1 cellular context compared by ENCODE assay signal in the genomic region with DNA sequence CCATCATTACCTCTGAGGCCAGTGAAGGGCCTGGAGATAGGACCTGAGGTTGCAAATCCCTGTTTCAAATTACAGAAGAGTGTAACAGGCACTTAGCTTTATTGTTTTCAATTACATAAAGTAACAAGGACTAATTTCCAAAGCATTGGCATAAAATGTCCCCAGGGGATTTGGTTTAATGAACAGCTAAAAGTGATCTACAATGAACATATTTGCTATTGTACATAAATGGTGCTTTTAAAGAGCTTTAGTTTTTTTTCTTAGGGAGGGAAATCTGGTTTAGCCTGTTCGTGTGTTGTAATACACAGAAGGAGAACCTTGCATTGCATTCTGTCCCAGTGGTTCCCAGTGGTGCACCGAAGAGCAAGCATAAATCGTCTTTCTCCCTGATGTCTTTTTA.
TF ChIP-seq lines count a peak whose summit lies in the region.

No MANE protein-coding gene starts in this region.

TF ChIP-seq in HEK293, 187 proteins besides CTCF, POLR2A, EP300 and RAD21 (continued from another document):
- TF ChIP-seq ZNF843 (tag by site-specific recombination; IDR thresholded peaks at IDR 0.05): 0 out of 2 replicates have a peak, but pooled peaks have one; percentile 44
- 0 out of 2 replicates have a peak, but pooled peaks have one; percentile 20 for TF ChIP-seq ZBTB8A (tag by site-specific recombination; IDR thresholded peaks at IDR 0.05)
- TF ChIP-seq ZNF830 (tag by site-specific recombination; IDR thresholded peaks at IDR 0.05; ENCODE audit: low read depth): no peak
- no peak for TF ChIP-seq ZNF274 (IDR thresholded peaks at IDR 0.05; ENCODE audit: low read length)
- TF ChIP-seq ZNF274 (tag by site-specific recombination; IDR thresholded peaks at IDR 0.05; ENCODE audit: borderline replicate concordance): no peak
- no peak for TF ChIP-seq ZNF558 (tag by site-specific recombination; IDR thresholded peaks at IDR 0.05)
- TF ChIP-seq SETDB1 (IDR thresholded peaks at IDR 0.05; ENCODE audit: insufficient read length, low read length): no peak
- TF ChIP-seq, protein P1, sequence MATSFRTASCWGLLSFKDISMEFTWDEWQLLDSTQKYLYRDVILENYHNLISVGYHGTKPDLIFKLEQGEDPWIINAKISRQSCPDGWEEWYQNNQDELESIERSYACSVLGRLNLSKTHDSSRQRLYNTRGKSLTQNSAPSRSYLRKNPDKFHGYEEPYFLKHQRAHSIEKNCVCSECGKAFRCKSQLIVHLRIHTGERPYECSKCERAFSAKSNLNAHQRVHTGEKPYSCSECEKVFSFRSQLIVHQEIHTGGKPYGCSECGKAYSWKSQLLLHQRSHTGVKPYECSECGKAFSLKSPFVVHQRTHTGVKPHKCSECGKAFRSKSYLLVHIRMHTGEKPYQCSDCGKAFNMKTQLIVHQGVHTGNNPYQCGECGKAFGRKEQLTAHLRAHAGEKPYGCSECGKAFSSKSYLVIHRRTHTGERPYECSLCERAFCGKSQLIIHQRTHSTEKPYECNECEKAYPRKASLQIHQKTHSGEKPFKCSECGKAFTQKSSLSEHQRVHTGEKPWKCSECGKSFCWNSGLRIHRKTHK (tag by site-specific recombination; IDR thresholded peaks at IDR 0.05): no peak
- TF ChIP-seq ZNF792 (tag by site-specific recombination; IDR thresholded peaks at IDR 0.05): no peak
- TF ChIP-seq, protein P2, sequence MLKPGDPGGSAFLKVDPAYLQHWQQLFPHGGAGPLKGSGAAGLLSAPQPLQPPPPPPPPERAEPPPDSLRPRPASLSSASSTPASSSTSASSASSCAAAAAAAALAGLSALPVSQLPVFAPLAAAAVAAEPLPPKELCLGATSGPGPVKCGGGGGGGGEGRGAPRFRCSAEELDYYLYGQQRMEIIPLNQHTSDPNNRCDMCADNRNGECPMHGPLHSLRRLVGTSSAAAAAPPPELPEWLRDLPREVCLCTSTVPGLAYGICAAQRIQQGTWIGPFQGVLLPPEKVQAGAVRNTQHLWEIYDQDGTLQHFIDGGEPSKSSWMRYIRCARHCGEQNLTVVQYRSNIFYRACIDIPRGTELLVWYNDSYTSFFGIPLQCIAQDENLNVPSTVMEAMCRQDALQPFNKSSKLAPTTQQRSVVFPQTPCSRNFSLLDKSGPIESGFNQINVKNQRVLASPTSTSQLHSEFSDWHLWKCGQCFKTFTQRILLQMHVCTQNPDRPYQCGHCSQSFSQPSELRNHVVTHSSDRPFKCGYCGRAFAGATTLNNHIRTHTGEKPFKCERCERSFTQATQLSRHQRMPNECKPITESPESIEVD (tag by site-specific recombination; IDR thresholded peaks at IDR 0.05): peak; percentile 94
- TF ChIP-seq, protein P3, sequence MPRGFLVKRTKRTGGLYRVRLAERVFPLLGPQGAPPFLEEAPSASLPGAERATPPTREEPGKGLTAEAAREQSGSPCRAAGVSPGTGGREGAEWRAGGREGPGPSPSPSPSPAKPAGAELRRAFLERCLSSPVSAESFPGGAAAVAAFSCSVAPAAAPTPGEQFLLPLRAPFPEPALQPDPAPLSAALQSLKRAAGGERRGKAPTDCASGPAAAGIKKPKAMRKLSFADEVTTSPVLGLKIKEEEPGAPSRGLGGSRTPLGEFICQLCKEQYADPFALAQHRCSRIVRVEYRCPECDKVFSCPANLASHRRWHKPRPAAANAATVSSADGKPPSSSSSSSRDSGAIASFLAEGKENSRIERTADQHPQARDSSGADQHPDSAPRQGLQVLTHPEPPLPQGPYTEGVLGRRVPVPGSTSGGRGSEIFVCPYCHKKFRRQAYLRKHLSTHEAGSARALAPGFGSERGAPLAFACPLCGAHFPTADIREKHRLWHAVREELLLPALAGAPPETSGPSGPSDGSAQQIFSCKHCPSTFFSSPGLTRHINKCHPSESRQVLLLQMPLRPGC (tag by site-specific recombination; IDR thresholded peaks at IDR 0.05): peak; percentile 78; the same call in 1 of the 2 replicates
- TF ChIP-seq ZNF404 (tag by site-specific recombination; IDR thresholded peaks at IDR 0.05): no peak
- TF ChIP-seq ZIC2 (tag by site-specific recombination; IDR thresholded peaks at IDR 0.05): no peak
- no peak for TF ChIP-seq ZNF544 (tag by site-specific recombination; IDR thresholded peaks at IDR 0.05)
- TF ChIP-seq OVOL3 (tag by site-specific recombination; IDR thresholded peaks at IDR 0.05): no peak
- no peak for TF ChIP-seq ZNF514 (tag by site-specific recombination; IDR thresholded peaks at IDR 0.05)
- TF ChIP-seq, protein P4, sequence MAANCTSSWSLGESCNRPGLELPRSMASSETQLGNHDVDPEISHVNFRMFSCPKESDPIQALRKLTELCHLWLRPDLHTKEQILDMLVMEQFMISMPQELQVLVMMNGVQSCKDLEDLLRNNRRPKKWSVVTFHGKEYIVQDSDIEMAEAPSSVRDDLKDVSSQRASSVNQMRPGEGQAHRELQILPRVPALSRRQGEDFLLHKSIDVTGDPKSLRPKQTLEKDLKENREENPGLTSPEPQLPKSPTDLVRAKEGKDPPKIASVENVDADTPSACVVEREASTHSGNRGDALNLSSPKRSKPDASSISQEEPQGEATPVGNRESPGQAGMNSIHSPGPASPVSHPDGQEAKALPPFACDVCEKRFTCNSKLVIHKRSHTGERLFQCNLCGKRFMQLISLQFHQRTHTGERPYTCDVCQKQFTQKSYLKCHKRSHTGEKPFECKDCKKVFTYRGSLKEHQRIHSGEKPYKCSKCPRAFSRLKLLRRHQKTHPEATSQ (tag by site-specific recombination; IDR thresholded peaks at IDR 0.05): no peak
- peak; percentile 89 for TF ChIP-seq OSR2 (tag by site-specific recombination; IDR thresholded peaks at IDR 0.05)
- TF ChIP-seq PRDM1 (tag by site-specific recombination; IDR thresholded peaks at IDR 0.05): no peak
- TF ChIP-seq ZNF114 (tag by site-specific recombination; IDR thresholded peaks at IDR 0.05): no peak
- TF ChIP-seq ZSCAN23 (tag by site-specific recombination; IDR thresholded peaks at IDR 0.05): no peak
- TF ChIP-seq FEZF1 (tag by site-specific recombination; IDR thresholded peaks at IDR 0.05): peak; percentile 63
- TF ChIP-seq, protein P5, sequence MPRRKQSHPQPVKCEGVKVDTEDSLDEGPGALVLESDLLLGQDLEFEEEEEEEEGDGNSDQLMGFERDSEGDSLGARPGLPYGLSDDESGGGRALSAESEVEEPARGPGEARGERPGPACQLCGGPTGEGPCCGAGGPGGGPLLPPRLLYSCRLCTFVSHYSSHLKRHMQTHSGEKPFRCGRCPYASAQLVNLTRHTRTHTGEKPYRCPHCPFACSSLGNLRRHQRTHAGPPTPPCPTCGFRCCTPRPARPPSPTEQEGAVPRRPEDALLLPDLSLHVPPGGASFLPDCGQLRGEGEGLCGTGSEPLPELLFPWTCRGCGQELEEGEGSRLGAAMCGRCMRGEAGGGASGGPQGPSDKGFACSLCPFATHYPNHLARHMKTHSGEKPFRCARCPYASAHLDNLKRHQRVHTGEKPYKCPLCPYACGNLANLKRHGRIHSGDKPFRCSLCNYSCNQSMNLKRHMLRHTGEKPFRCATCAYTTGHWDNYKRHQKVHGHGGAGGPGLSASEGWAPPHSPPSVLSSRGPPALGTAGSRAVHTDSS (tag by site-specific recombination; IDR thresholded peaks at IDR 0.05): no peak
- TF ChIP-seq ZNF155 (tag by site-specific recombination; IDR thresholded peaks at IDR 0.05): no peak
- TF ChIP-seq, protein P6, sequence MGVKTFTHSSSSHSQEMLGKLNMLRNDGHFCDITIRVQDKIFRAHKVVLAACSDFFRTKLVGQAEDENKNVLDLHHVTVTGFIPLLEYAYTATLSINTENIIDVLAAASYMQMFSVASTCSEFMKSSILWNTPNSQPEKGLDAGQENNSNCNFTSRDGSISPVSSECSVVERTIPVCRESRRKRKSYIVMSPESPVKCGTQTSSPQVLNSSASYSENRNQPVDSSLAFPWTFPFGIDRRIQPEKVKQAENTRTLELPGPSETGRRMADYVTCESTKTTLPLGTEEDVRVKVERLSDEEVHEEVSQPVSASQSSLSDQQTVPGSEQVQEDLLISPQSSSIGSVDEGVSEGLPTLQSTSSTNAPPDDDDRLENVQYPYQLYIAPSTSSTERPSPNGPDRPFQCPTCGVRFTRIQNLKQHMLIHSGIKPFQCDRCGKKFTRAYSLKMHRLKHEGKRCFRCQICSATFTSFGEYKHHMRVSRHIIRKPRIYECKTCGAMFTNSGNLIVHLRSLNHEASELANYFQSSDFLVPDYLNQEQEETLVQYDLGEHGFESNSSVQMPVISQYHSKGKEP (tag by site-specific recombination; IDR thresholded peaks at IDR 0.05): peak; percentile 89
- TF ChIP-seq IKZF3 (tag by site-specific recombination; IDR thresholded peaks at IDR 0.05): 0 out of 2 replicates have a peak, but pooled peaks have one; percentile 31
- no peak for TF ChIP-seq TRIM28 (IDR thresholded peaks at IDR 0.05; ENCODE audit: borderline replicate concordance, low read length)
- peak; percentile 50; the same call in 1 of the 2 replicates for TF ChIP-seq BCL11A (tag by site-specific recombination; IDR thresholded peaks at IDR 0.05; ENCODE audit: low read depth)
- TF ChIP-seq, protein P7, sequence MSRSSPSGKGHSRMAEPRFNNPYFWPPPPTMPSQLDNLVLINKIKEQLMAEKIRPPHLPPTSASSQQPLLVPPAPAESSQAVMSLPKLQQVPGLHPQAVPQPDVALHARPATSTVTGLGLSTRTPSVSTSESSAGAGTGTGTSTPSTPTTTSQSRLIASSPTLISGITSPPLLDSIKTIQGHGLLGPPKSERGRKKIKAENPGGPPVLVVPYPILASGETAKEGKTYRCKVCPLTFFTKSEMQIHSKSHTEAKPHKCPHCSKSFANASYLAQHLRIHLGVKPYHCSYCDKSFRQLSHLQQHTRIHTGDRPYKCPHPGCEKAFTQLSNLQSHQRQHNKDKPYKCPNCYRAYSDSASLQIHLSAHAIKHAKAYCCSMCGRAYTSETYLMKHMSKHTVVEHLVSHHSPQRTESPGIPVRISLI (tag by site-specific recombination; IDR thresholded peaks at IDR 0.05): no peak
- TF ChIP-seq ZBTB48 (tag by site-specific recombination; IDR thresholded peaks at IDR 0.05): no peak
- TF ChIP-seq SP7 (tag by site-specific recombination; IDR thresholded peaks at IDR 0.05): no peak; the same call in 1 of the 2 replicates
- TF ChIP-seq ZNF157 (tag by site-specific recombination; IDR thresholded peaks at IDR 0.05): no peak
- TF ChIP-seq SCRT1 (tag by site-specific recombination; IDR thresholded peaks at IDR 0.05; ENCODE audit: borderline replicate concordance): no peak
- TF ChIP-seq ZNF10 (tag by site-specific recombination; IDR thresholded peaks at IDR 0.05): no peak
- no peak for TF ChIP-seq ZBTB7A (tag by site-specific recombination; IDR thresholded peaks at IDR 0.05; ENCODE audit: low read depth)
- peak; percentile 53; the same call in 1 of the 2 replicates for TF ChIP-seq ZBTB17 (tag by site-specific recombination; IDR thresholded peaks at IDR 0.05)
- no peak for TF ChIP-seq SP2 (tag by site-specific recombination; IDR thresholded peaks at IDR 0.05)
- TF ChIP-seq WT1 (tag by site-specific recombination; IDR thresholded peaks at IDR 0.05): peak; percentile 98
- no peak for TF ChIP-seq ZFP37 (tag by site-specific recombination; IDR thresholded peaks at IDR 0.05)
- no peak for TF ChIP-seq HOXC10 (CRISPR knock-in tag; IDR thresholded peaks at IDR 0.05)
- TF ChIP-seq ZNF791 (tag by site-specific recombination; IDR thresholded peaks at IDR 0.05): no peak
- no peak for TF ChIP-seq ZBTB1 (tag by site-specific recombination; IDR thresholded peaks at IDR 0.05)
- no peak for TF ChIP-seq ZNF174 (tag by site-specific recombination; IDR thresholded peaks at IDR 0.05)
